Comparison of ENCODE assay signal across 38 cellular contexts in the genomic region with DNA sequence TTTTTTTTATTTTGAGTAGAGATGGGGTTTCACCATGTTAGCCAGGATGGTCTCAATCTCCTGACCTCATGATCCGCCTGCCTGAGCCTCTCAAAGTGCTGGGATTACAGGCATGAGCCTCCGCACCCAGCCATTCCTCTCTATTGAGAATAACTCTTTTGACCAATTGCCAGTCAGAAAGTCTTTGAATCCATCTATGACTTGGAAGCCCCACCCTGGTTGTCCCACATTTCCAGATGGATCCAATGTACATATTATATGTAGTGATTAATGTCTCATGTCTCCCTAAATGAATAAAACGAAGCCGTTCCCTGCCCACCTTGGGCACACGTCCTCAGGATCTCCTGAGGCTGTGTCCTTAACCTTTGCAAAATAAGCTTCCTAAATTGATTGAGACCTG.
"Had no signal": no experiment of that assay in that cellular context is flagged by ENCODE, and none has a peak within 500 bp of the region (broad histone marks: within the 10 kb centered on the region; RNA-seq: fewer than 3 reads in every experiment).

No MANE protein-coding gene starts in this region.

- H3K4me3 ChIP-seq: adrenal gland, body of pancreas, breast epithelium had no signal

- H3K4me3 Mint-ChIP-seq: activated CD4-positive, alpha-beta memory T cell treated with anti-CD3 and anti-CD28 coated beads, Interleukin-2, amount 10 ng/mL, durations not matched to agents 7 days and 5 days; activated CD4-positive, alpha-beta T cell treated with anti-CD3 and anti-CD28 coated beads for 36 hours; activated CD4-positive, alpha-beta T cell treated with anti-CD3 and anti-CD28 coated beads, Interleukin-2, amount 10 ng/mL, durations not matched to agents 7 days and 5 days; activated CD8-positive, alpha-beta memory T cell treated with anti-CD3 and anti-CD28 coated beads, Interleukin-2, amount 10 ng/mL, durations not matched to agents 7 days and 5 days; activated CD8-positive, alpha-beta T cell treated with anti-CD3 and anti-CD28 coated beads, Interleukin-2, amount 10 ng/mL, durations not matched to agents 7 days and 5 days; activated naive CD4-positive, alpha-beta T cell treated with anti-CD3 and anti-CD28 coated beads for 36 hours; activated naive CD8-positive, alpha-beta T cell treated with anti-CD3 and anti-CD28 coated beads for 36 hours; activated T-cell treated with anti-CD3 and anti-CD28 coated beads, Interleukin-2, amount 50 U/mL, for 24 hours; activated T-helper 1 cell treated with anti-CD3 and anti-CD28 coated beads, Interleukin-12 subunit alpha, Interleukin-12 subunit beta, Interleukin-2, Interleukin-4 antibody, amounts not matched to agents 30 ng/mL and 10 ng/mL and 1 ng/mL, durations not matched to agents 14 hours and 24 hours and 36 hours; activated T-helper 17 cell treated with anti-CD3 and anti-CD28 coated beads, Interleukin-2, amount 50 U/mL, for 72 hours; T-helper 1 cell treated with Interleukin-12 subunit alpha and Interleukin-12 subunit beta and Interleukin-4 antibody, amounts not matched to agents 30 μg/mL and 1 μg/mL, for 36 hours; T-helper 2 cell treated with Interferon-gamma antibody and Interleukin-4, amounts not matched to agents 5 μg/mL and 100 μg/mL, for 36 hours had no signal

- ATAC-seq: activated CD4-positive, alpha-beta T cell treated with anti-CD3 and anti-CD28 coated beads for 36 hours; activated CD4-positive, CD25-positive, alpha-beta regulatory T cell treated with anti-CD3 and anti-CD28 coated beads, Interleukin-2, amount 50 U/mL, for 24 hours; activated CD8-positive, alpha-beta memory T cell treated with anti-CD3 and anti-CD28 coated beads, Interleukin-2, amount 10 ng/mL, durations not matched to agents 7 days and 5 days; activated CD8-positive, alpha-beta T cell treated with anti-CD3 and anti-CD28 coated beads, Interleukin-2, amount 10 ng/mL, durations not matched to agents 7 days and 5 days; activated naive CD4-positive, alpha-beta T cell treated with anti-CD3 and anti-CD28 coated beads, Interleukin-2, amount 50 U/mL, for 72 hours; activated T-helper 17 cell treated with anti-CD3 and anti-CD28 coated beads, Interleukin-2, amount 50 U/mL, for 72 hours; body of pancreas had no signal

- H3K27ac ChIP-seq: adrenal gland, body of pancreas, brain microvascular endothelial cell, breast epithelium, VCaP had no signal

- H3K4me1 Mint-ChIP-seq: activated CD4-positive, alpha-beta memory T cell treated with anti-CD3 and anti-CD28 coated beads, Interleukin-2, amount 10 ng/mL, durations not matched to agents 7 days and 5 days; activated CD4-positive, alpha-beta T cell treated with anti-CD3 and anti-CD28 coated beads for 36 hours; activated CD4-positive, alpha-beta T cell treated with anti-CD3 and anti-CD28 coated beads, Interleukin-2, amount 10 ng/mL, durations not matched to agents 7 days and 5 days; activated CD8-positive, alpha-beta memory T cell treated with anti-CD3 and anti-CD28 coated beads, Interleukin-2, amount 10 ng/mL, durations not matched to agents 7 days and 5 days; activated naive CD8-positive, alpha-beta T cell treated with anti-CD3 and anti-CD28 coated beads for 36 hours; activated T-helper 17 cell treated with anti-CD3 and anti-CD28 coated beads, Interleukin-2, amount 50 U/mL, for 72 hours had no signal

- H3K36me3 ChIP-seq: adrenal gland, brain microvascular endothelial cell, breast epithelium had no signal

- H3K27ac Mint-ChIP-seq: activated CD4-positive, alpha-beta memory T cell treated with anti-CD3 and anti-CD28 coated beads, Interleukin-2, amount 10 ng/mL, durations not matched to agents 7 days and 5 days; activated CD4-positive, alpha-beta T cell treated with anti-CD3 and anti-CD28 coated beads for 36 hours; activated CD4-positive, alpha-beta T cell treated with anti-CD3 and anti-CD28 coated beads, Interleukin-2, amount 10 ng/mL, durations not matched to agents 7 days and 5 days; activated CD8-positive, alpha-beta memory T cell treated with anti-CD3 and anti-CD28 coated beads, Interleukin-2, amount 10 ng/mL, durations not matched to agents 7 days and 5 days; activated CD8-positive, alpha-beta T cell treated with anti-CD3 and anti-CD28 coated beads, Interleukin-2, amount 10 ng/mL, durations not matched to agents 7 days and 5 days; activated naive CD4-positive, alpha-beta T cell treated with anti-CD3 and anti-CD28 coated beads for 36 hours; activated naive CD4-positive, alpha-beta T cell treated with anti-CD3 and anti-CD28 coated beads, Interleukin-2, amount 50 U/mL, for 72 hours; activated naive CD8-positive, alpha-beta T cell treated with anti-CD3 and anti-CD28 coated beads for 36 hours; activated T-cell treated with anti-CD3 and anti-CD28 coated beads, Interleukin-2, amount 50 U/mL, for 24 hours; activated T-helper 1 cell treated with anti-CD3 and anti-CD28 coated beads, Interleukin-12 subunit alpha, Interleukin-12 subunit beta, Interleukin-2, Interleukin-4 antibody, amounts not matched to agents 30 ng/mL and 10 ng/mL and 1 ng/mL, durations not matched to agents 14 hours and 24 hours and 36 hours; activated T-helper 17 cell treated with anti-CD3 and anti-CD28 coated beads, Interleukin-2, amount 50 U/mL, for 72 hours; T-helper 1 cell treated with Interleukin-12 subunit alpha and Interleukin-12 subunit beta and Interleukin-4 antibody, amounts not matched to agents 30 μg/mL and 1 μg/mL, for 36 hours; T-helper 2 cell treated with Interferon-gamma antibody and Interleukin-4, amounts not matched to agents 5 μg/mL and 100 μg/mL, for 36 hours had no signal

- FAIRE-seq: astrocyte, TTC549 had no signal

- DNase-seq: activated CD4-positive, alpha-beta memory T cell treated with anti-CD3 and anti-CD28 coated beads, Interleukin-2, amount 10 ng/mL, durations not matched to agents 7 days and 5 days; activated CD4-positive, alpha-beta T cell treated with anti-CD3 and anti-CD28 coated beads for 1 hour; activated CD4-positive, alpha-beta T cell treated with anti-CD3 and anti-CD28 coated beads for 36 hours; activated CD4-positive, alpha-beta T cell treated with anti-CD3 and anti-CD28 coated beads for 48 hours; activated CD4-positive, alpha-beta T cell treated with anti-CD3 and anti-CD28 coated beads, Interleukin-2, amount 10 ng/mL, durations not matched to agents 7 days and 5 days; activated CD4-positive, alpha-beta T cell treated with anti-CD3 and anti-CD28 coated beads, Interleukin-2, amount 50 U/mL, for 48 hours; activated CD4-positive, CD25-positive, alpha-beta regulatory T cell; activated CD8-positive, alpha-beta memory T cell treated with anti-CD3 and anti-CD28 coated beads for 24 hours; activated CD8-positive, alpha-beta memory T cell treated with anti-CD3 and anti-CD28 coated beads, Interleukin-2, amount 10 ng/mL, durations not matched to agents 7 days and 5 days; activated CD8-positive, alpha-beta memory T cell treated with anti-CD3 and anti-CD28 coated beads, Interleukin-2, amount 50 U/mL, for 48 hours; activated CD8-positive, alpha-beta T cell treated with anti-CD3 and anti-CD28 coated beads, Interleukin-2, amount 10 ng/mL, durations not matched to agents 7 days and 5 days; activated effector memory CD4-positive, alpha-beta T cell treated with anti-CD3 and anti-CD28 coated beads, Interleukin-2, amount 50 U/mL, for 16 hours; activated gamma-delta T cell treated with Interleukin-2 at 50 U/mL for 16 hours; activated naive CD4-positive, alpha-beta T cell; activated naive CD4-positive, alpha-beta T cell treated with anti-CD3 and anti-CD28 coated beads for 36 hours; activated naive CD4-positive, alpha-beta T cell treated with anti-CD3 and anti-CD28 coated beads, Interleukin-2, amount 50 U/mL, for 16 hours; activated naive CD8-positive, alpha-beta T cell treated with anti-CD3 and anti-CD28 coated beads for 36 hours; activated T-cell treated with anti-CD3 and anti-CD28 coated beads, Interleukin-2, amount 50 U/mL, for 24 hours; activated T-cell treated with anti-CD3 and anti-CD28 coated beads, Interleukin-2, amount 50 U/mL, for 48 hours; adrenal gland; amniotic stem cell; aorta; body of pancreas; brain microvascular endothelial cell; central memory CD4-positive, alpha-beta T cell; T-helper 1 cell; T-helper 2 cell; T-helper 9 cell had no signal

- H3K4me1 ChIP-seq: adrenal gland, body of pancreas, breast epithelium had no signal

- H3K27me3 ChIP-seq: adrenal gland, body of pancreas, brain microvascular endothelial cell had no signal
